3 cellular contexts compared by ENCODE assay signal in genomic region chr17:20453820-20454434, GRCh38. TPM values are rescaled to one million over a fixed set of nuclear protein-coding genes. Genes with fewer than 3 reads are reported as not detected.
"Had no signal": no experiment of that assay in that cellular context is flagged by ENCODE, and none has a peak within 500 bp of the region (broad histone marks: within the 10 kb centered on the region; RNA-seq: fewer than 3 reads in every experiment).

No MANE protein-coding gene starts in this region.

RNA-seq across cellular contexts. Expression of gene LGALS9B, which starts 13.4 kb away (rescaled TPM):
- total RNA-seq: LHCN-M2, M059J, MCF 10A had no signal
